ENCODE assay signal across 15 cellular contexts in genomic region chr12:70398862-70399261, GRCh38.
"Had no signal": no experiment of that assay in that cellular context is flagged by ENCODE, and none has a peak within 500 bp of the region (broad histone marks: within the 10 kb centered on the region; RNA-seq: fewer than 3 reads in every experiment).

No MANE protein-coding gene starts in this region.

- DNase-seq: cortex of kidney; effector CD4-positive, alpha-beta T cell; kidney; right lobe of liver; small intestine; stimulated activated CD4-positive, alpha-beta T cell treated with anti-CD3 and anti-CD28 coated beads, Interleukin-12 subunit alpha, Interleukin-12 subunit beta, amount 100 ng/mL, for 4 hours; stimulated activated CD4-positive, alpha-beta T cell treated with anti-CD3 and anti-CD28 coated beads, Interleukin-1b, Interleukin-23, amount 100 ng/mL, for 48 hours; stimulated activated CD4-positive, alpha-beta T cell treated with anti-CD3 and anti-CD28 coated beads, Interleukin-4, amount 100 ng/mL, for 1 hour; stimulated activated CD8-positive, alpha-beta memory T cell treated with anti-CD3 and anti-CD28 coated beads, Interleukin-4, amount 100 ng/mL, for 48 hours; stimulated activated naive CD4-positive, alpha-beta T cell; stimulated activated naive CD8-positive, alpha-beta T cell treated with anti-CD3 and anti-CD28 coated beads, Interleukin-15, amount 100 ng/mL, for 72 hours; testis; tibial artery; upper lobe of left lung had no signal

- FAIRE-seq: small intestine, urothelium cell line had no signal
